In the genomic region with DNA sequence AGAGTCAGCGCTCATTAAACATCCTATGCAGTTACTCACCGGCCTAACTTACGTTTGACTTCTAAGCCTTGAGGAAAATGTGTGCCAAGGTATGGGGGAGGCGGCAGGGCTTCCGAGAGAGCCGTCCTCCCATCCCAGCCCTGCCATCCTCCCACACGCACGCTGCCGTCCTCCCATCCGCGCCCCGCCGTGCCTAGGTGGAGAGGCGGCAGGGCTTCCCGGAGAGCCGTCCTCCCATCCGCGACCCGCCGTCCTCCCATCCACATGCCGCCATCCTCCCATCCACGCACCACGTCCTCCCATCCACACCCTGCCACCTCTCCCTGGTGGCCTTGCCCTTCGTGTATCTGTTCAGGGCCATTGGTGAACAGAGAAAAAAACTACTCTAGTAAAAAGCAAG, we compare ENCODE assay signal across 15 cellular contexts.
A peak's percentile ranks its signal among the peaks of the same experiment; 100 is the strongest.
DNase-seq lines count a peak whose midpoint lies in the region; ATAC-seq and TF ChIP-seq lines count a peak whose summit lies in the region.
"Had no signal": no experiment of that assay in that cellular context is flagged by ENCODE, and none has a peak within 500 bp of the region (broad histone marks: within the 10 kb centered on the region; RNA-seq: fewer than 3 reads in every experiment).

No MANE protein-coding gene starts in this region.

- intact Hi-C loops in left ventricle myocardium superior (cut with micrococcal nuclease) (no loop called here), IMR-90 (cut with micrococcal nuclease) (no loop called here), lower lobe of right lung (cut with DNase I) (no loop called here)

- H3K9me1 ChIP-seq in IMR-90 (ENCODE audit: insufficient read depth, low read length): peaks cover 6% of the 10 kb centered on the region

- dilution Hi-C loops in IMR-90 (cut with HindIII; ENCODE audit: low sequenced_read_pairs, unreplicated experiment): no loop called here

- no peak overlapping the region for H2AK9ac ChIP-seq in IMR-90 (replicated peaks; ENCODE audit: low read depth, low read length, poor library complexity)

- H3K36me3 ChIP-seq in right atrium auricular region (peaks cover 15% of the 10 kb centered on the region), IMR-90 (ENCODE audit: control insufficient read depth, insufficient read depth, low read length) (no peaks in the 10 kb centered on the region), lower lobe of right lung (no peaks in the 10 kb centered on the region)

- H2BK120ac ChIP-seq in IMR-90 (ENCODE audit: low read depth, low read length): no peak overlapping the region

- TF ChIP-seq CTCF in right atrium auricular region (IDR thresholded peaks at IDR 0.05) (no peak), IMR-90 (conservative IDR thresholded peaks at IDR 0.05; ENCODE audit: low read depth, low read length) (no peak), lower lobe of right lung (IDR thresholded peaks at IDR 0.05) (no peak), type B pancreatic cell (conservative IDR thresholded peaks at IDR 0.05) (no peak)

- H3K4me2 ChIP-seq in IMR-90 (ENCODE audit: low read depth, low read length): no peak overlapping the region

- H2BK5ac ChIP-seq in IMR-90 (ENCODE audit: low read depth, low read length, poor library complexity, severe bottlenecking): no peak overlapping the region

- peak overlapping the region; percentile 36 for H2AFZ ChIP-seq in IMR-90 (replicated peaks; ENCODE audit: low read length, poor library complexity)

- no peak overlapping the region; the same call in 1 of the 2 replicates for H2BK20ac ChIP-seq in IMR-90 (ENCODE audit: low read depth, low read length)

- H3K23ac ChIP-seq in IMR-90 (ENCODE audit: low read depth, low read length): no peak overlapping the region

- H3K36me3 Mint-ChIP-seq in type B pancreatic cell: no peaks in the 10 kb centered on the region

- peak overlapping the region; percentile 39 for H3K27ac Mint-ChIP-seq in type B pancreatic cell
- H3K27ac Mint-ChIP-seq: B cell; CD4-positive, CD25-positive, alpha-beta regulatory T cell; CD8-positive, alpha-beta memory T cell; H9 had no signal

- DNase-seq in right atrium auricular region (ENCODE audit: low spot score) (no peak), left ventricle myocardium superior (no peak), IMR-90 (no peak), lower lobe of right lung (peak; percentile 28), type B pancreatic cell (ENCODE audit: extremely low spot score, unreplicated experiment) (no peak), cerebellar nuclear complex (lab: John Stamatoyannopoulos, UW) (no peak)
- DNase-seq: C1 segment of cervical spinal cord; Caco-2; CD4-positive, CD25-positive, alpha-beta regulatory T cell; CD8-positive, alpha-beta memory T cell; GDM1; GOT3; H9 had no signal

- H3K4ac ChIP-seq in IMR-90 (ENCODE audit: low read depth, low read length): no peak overlapping the region

- POLR2A ChIA-PET in IMR-90 (lab: Charles Lee; ENCODE audit: unreplicated experiment): no interaction called here

- H3K27me3 ChIP-seq in right atrium auricular region (no peaks in the 10 kb centered on the region), IMR-90 (ENCODE audit: control insufficient read depth, insufficient read depth, low read length) (no peaks in the 10 kb centered on the region), lower lobe of right lung (ENCODE audit: low read depth) (no peaks in the 10 kb centered on the region)

- no peaks in the 10 kb centered on the region for H3K27me3 Mint-ChIP-seq in type B pancreatic cell
- H3K27me3 Mint-ChIP-seq: B cell; CD4-positive, CD25-positive, alpha-beta regulatory T cell; CD8-positive, alpha-beta memory T cell had no signal

- H3K79me1 ChIP-seq in IMR-90 (ENCODE audit: low read depth in 1 of 2, low read length in 2 of 2): no peaks in the 10 kb centered on the region; a peak in 1 of 4 replicates

- H3K4me1 ChIP-seq in right atrium auricular region: peaks cover 0 to 61% of the 10 kb centered on the region in 2 donors
- H3K4me1 ChIP-seq in IMR-90 (ENCODE audit: control insufficient read depth, insufficient read depth, low read length): no peaks in the 10 kb centered on the region
- H3K4me1 ChIP-seq in lower lobe of right lung: peaks cover 11% of the 10 kb centered on the region
- H3K4me1 ChIP-seq: Caco-2 had no signal

- no peak overlapping the region for H3K9ac ChIP-seq in IMR-90 (ENCODE audit: low read depth, low read length)

- ATAC-seq in left ventricle myocardium superior (no peak), IMR-90 (ENCODE audit: low read depth) (no peak), lower lobe of right lung (no peak), GM21737 (IDR thresholded peaks at IDR 0.05; ENCODE audit: unreplicated experiment) (no peak)

- H3K4me3 ChIP-seq in right atrium auricular region: no peak overlapping the region
- no peak overlapping the region for H3K4me3 ChIP-seq in IMR-90 (ENCODE audit: insufficient read depth, low read depth, low read length)
- no peak overlapping the region for H3K4me3 ChIP-seq in lower lobe of right lung

- no peak overlapping the region for H3K18ac ChIP-seq in IMR-90 (ENCODE audit: low read depth, low read length)

- H3K9me3 ChIP-seq in right atrium auricular region: no peaks in the 10 kb centered on the region
- H3K9me3 ChIP-seq in IMR-90 (ENCODE audit: control insufficient read depth, insufficient read depth, low read length): peaks cover 5% of the 10 kb centered on the region; the same call in 1 of the 2 replicates
- no peaks in the 10 kb centered on the region for H3K9me3 ChIP-seq in lower lobe of right lung
- H3K9me3 ChIP-seq: Caco-2 had no signal

- no peak overlapping the region for H3K14ac ChIP-seq in IMR-90 (replicated peaks; ENCODE audit: low read depth, low read length)

- H3K9me3 Mint-ChIP-seq in type B pancreatic cell: no peaks in the 10 kb centered on the region
- H3K9me3 Mint-ChIP-seq: CD8-positive, alpha-beta memory T cell had no signal

- no peak for TF ChIP-seq POLR2A in IMR-90 (IDR thresholded peaks at IDR 0.05; ENCODE audit: low read depth, low read length)

- no peak overlapping the region for H4K91ac ChIP-seq in IMR-90 (ENCODE audit: insufficient read depth, low read depth, low read length)

- in situ Hi-C loops in IMR-90 (cut with MboI; ENCODE audit: low sequenced_read_pairs): no loop called here

- H3K4me1 Mint-ChIP-seq in type B pancreatic cell (ENCODE audit: unreplicated experiment): peaks cover 13% of the 10 kb centered on the region
- H3K4me1 Mint-ChIP-seq: CD8-positive, alpha-beta memory T cell; H9 had no signal

- no peak overlapping the region for H4K8ac ChIP-seq in IMR-90 (ENCODE audit: low read depth in 2 of 2, low read length in 2 of 2)

- CTCF ChIA-PET in IMR-90 (lab: Yijun Ruan, JAX): no interaction called here

- no peak overlapping the region for H4K5ac ChIP-seq in IMR-90 (ENCODE audit: low read depth, low read length)

- TF ChIP-seq RAD21 in IMR-90 (IDR thresholded peaks at IDR 0.05; ENCODE audit: low read length): no peak

- H3K27ac ChIP-seq in right atrium auricular region (peak overlapping the region; percentile 78 to 87), IMR-90 (ENCODE audit: insufficient read depth, low read length) (no peak overlapping the region), lower lobe of right lung (no peak overlapping the region)

- H3K56ac ChIP-seq in IMR-90 (ENCODE audit: extremely low read depth, insufficient read depth, low read length): no peak overlapping the region

- no peak overlapping the region for H2BK15ac ChIP-seq in IMR-90 (ENCODE audit: low read depth, low read length)

- no peak overlapping the region for H2AK5ac ChIP-seq in IMR-90 (ENCODE audit: low read depth, low read length)

- BruUV-seq in IMR-90 (replicated peaks; lab: Mats Ljungman, UMichigan): no TSS peak

- no peak overlapping the region for H3K4me3 Mint-ChIP-seq in type B pancreatic cell
- H3K4me3 Mint-ChIP-seq: B cell; CD4-positive, CD25-positive, alpha-beta regulatory T cell; CD8-positive, alpha-beta memory T cell; H9 had no signal

- H4K20me1 ChIP-seq in IMR-90 (ENCODE audit: insufficient read depth, low read length): no peaks in the 10 kb centered on the region

- WGBS in IMR-90 (ENCODE audit: extremely low coverage in 2 of 2, insufficient read length in 1 of 2), 2 experiments: 80% methylated on average over 1 of the region's 24 CpGs; no CpG with 5 or more reads in 1 of the 2 experiments

TF ChIP-seq in IMR-90, 13 proteins besides CTCF, POLR2A, EP300 and RAD21:
- no peak for TF ChIP-seq MXI1 (IDR thresholded peaks at IDR 0.05; ENCODE audit: borderline replicate concordance, low read depth, low read length)
- no peak for TF ChIP-seq BHLHE40 (IDR thresholded peaks at IDR 0.05; ENCODE audit: low read depth, low read length)
- TF ChIP-seq, protein P1, sequence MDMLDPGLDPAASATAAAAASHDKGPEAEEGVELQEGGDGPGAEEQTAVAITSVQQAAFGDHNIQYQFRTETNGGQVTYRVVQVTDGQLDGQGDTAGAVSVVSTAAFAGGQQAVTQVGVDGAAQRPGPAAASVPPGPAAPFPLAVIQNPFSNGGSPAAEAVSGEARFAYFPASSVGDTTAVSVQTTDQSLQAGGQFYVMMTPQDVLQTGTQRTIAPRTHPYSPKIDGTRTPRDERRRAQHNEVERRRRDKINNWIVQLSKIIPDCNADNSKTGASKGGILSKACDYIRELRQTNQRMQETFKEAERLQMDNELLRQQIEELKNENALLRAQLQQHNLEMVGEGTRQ (IDR thresholded peaks at IDR 0.05; ENCODE audit: low read depth, low read length): no peak
- TF ChIP-seq FOS (IDR thresholded peaks at IDR 0.05; ENCODE audit: low read depth, low read length): no peak
- no peak for TF ChIP-seq RCOR1 (IDR thresholded peaks at IDR 0.05; ENCODE audit: insufficient replicate concordance, low read length)
- no peak for TF ChIP-seq MAZ (IDR thresholded peaks at IDR 0.05; ENCODE audit: borderline replicate concordance, low read depth, low read length)
- TF ChIP-seq CHD1 (IDR thresholded peaks at IDR 0.05; ENCODE audit: low read depth, low read length): no peak
- no peak for TF ChIP-seq MAFK (IDR thresholded peaks at IDR 0.05; ENCODE audit: low read depth, low read length)
- TF ChIP-seq, protein P2, sequence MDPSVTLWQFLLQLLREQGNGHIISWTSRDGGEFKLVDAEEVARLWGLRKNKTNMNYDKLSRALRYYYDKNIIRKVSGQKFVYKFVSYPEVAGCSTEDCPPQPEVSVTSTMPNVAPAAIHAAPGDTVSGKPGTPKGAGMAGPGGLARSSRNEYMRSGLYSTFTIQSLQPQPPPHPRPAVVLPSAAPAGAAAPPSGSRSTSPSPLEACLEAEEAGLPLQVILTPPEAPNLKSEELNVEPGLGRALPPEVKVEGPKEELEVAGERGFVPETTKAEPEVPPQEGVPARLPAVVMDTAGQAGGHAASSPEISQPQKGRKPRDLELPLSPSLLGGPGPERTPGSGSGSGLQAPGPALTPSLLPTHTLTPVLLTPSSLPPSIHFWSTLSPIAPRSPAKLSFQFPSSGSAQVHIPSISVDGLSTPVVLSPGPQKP (IDR thresholded peaks at IDR 0.05; ENCODE audit: borderline replicate concordance, low read depth, low read length): no peak
- TF ChIP-seq CEBPB (IDR thresholded peaks at IDR 0.05; ENCODE audit: low read depth, low read length): no peak
- no peak for TF ChIP-seq NFE2L2 (IDR thresholded peaks at IDR 0.05; ENCODE audit: low read depth, low read length)
- no peak for TF ChIP-seq RFX5 (IDR thresholded peaks at IDR 0.05; ENCODE audit: low read depth, low read length)
- no peak for TF ChIP-seq SMC3 (IDR thresholded peaks at IDR 0.05; ENCODE audit: low read depth, low read length)
TF ChIP-seq in IMR-90: peak in this region for 0.

Comparison
In these comparisons a context has a peak if more than half of its experiments do, and no peak if none do; other contexts are left out.
1. H3K27ac ChIP-seq: peak in right atrium auricular region (2 of 2); none in IMR-90 (single experiment) and lower lobe of right lung (single experiment).